ENCODE assay signal across 8 cellular contexts in the genomic region with DNA sequence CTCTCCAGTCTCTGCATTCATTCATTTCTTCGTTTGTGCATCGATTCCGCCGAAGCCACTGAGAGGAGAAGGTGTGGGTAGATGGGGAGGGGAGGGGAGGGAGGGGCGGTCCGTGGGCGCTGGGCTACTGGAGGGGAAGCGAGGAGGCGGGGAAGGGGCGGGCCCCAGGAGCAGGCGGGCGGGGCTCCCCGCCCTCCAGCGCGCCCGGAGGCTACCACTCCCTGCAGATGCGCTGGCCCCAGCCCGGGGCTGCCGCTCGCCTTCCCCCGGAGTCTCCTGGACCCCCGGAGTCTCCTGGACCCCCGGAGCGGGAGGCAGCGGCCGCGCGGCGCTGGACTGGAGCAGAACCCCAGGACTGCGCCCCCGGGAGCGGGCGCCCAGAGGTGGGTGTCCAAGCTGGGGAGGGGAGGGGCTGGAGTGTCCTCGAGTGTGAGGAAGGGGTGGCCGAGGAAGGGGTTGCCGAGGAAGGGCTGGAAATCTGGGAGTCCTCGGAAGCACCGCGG.
DNase-seq lines count a peak whose midpoint lies in the region; ATAC-seq lines count a peak whose summit lies in the region.

No MANE protein-coding gene starts in this region.

- ATAC-seq in GM21447 (IDR thresholded peaks at IDR 0.05; ENCODE audit: unreplicated experiment) (peak; percentile 56), Right ventricle myocardium superior (ENCODE audit: poor library complexity) (peak; percentile 96)

- H3K36me3 ChIP-seq in HUES64 (ENCODE audit: insufficient read depth, low read length) (no peaks in the 10 kb centered on the region), SK-N-MC (ENCODE audit: insufficient read depth, low read length) (no peaks in the 10 kb centered on the region)

- peaks cover 49% of the 10 kb centered on the region for H3K4me1 Mint-ChIP-seq in activated naive CD4-positive, alpha-beta T cell treated with anti-CD3 and anti-CD28 coated beads, Interleukin-2, amount 10 ng/mL, durations not matched to agents 7 days and 5 days

- H3K27me3 ChIP-seq in HUES64 (ENCODE audit: insufficient read depth, low read length), result peaks cover 17% of the 10 kb centered on the region

- peak overlapping the region; percentile 77 for H3K4me3 Mint-ChIP-seq in activated naive CD4-positive, alpha-beta T cell treated with anti-CD3 and anti-CD28 coated beads, Interleukin-2, amount 10 ng/mL, durations not matched to agents 7 days and 5 days

- H3K27me3 Mint-ChIP-seq in activated naive CD4-positive, alpha-beta T cell treated with anti-CD3 and anti-CD28 coated beads, Interleukin-2, amount 10 ng/mL, durations not matched to agents 7 days and 5 days, result peaks cover 28% of the 10 kb centered on the region

- H3K4me3 ChIP-seq in HUES64 (ENCODE audit: low read length) (peak overlapping the region; percentile 84), SK-N-MC (peak overlapping the region; percentile 91)

- peaks cover 28% of the 10 kb centered on the region for H3K4me1 ChIP-seq in HUES64 (ENCODE audit: insufficient read depth, low read length)

- DNase-seq in DMS114 treated with DMSO at 0.1 percent for 48 hours (lab: John Stamatoyannopoulos, UW; ENCODE audit: unreplicated experiment) (peak; percentile 5), SK-N-MC (ENCODE audit: low read depth, low spot score) (no peak), Right ventricle myocardium superior (peak; percentile 88), pons (ENCODE audit: low spot score) (peak; percentile 47), ureter (ENCODE audit: low spot score) (peak; percentile 64)
- peak; percentile 91 for DNase-seq in activated naive CD4-positive, alpha-beta T cell treated with anti-CD3 and anti-CD28 coated beads, Interleukin-2, amount 10 ng/mL, durations not matched to agents 7 days and 5 days

- CTCF ChIA-PET in activated naive CD4-positive, alpha-beta T cell treated with anti-CD3 and anti-CD28 coated beads, Interleukin-2, amount 10 ng/mL, durations not matched to agents 7 days and 5 days (lab: Charles Lee), result interaction anchor here (0.8 to 16.3 kb wide), 5 partner anchors 9 to 144 kb away, joined by 3 to 211 read pairs (median 5); no protein-coding TSS in a partner anchor

- H3K27ac ChIP-seq in HUES64 (ENCODE audit: low read depth, low read length), result peak overlapping the region; percentile 97
- H3K27ac ChIP-seq in SK-N-MC, result peak overlapping the region; percentile 62

- H3K9ac ChIP-seq in HUES64 (ENCODE audit: low read depth, low read length) (peak overlapping the region; percentile 81), SK-N-MC (ENCODE audit: insufficient read length) (peak overlapping the region; percentile 87)

- under 1% methylated on average over 39 of the region's 39 CpGs for WGBS in HUES64

- peak overlapping the region; percentile 86 for H3K27ac Mint-ChIP-seq in activated naive CD4-positive, alpha-beta T cell treated with anti-CD3 and anti-CD28 coated beads, Interleukin-2, amount 10 ng/mL, durations not matched to agents 7 days and 5 days

- peaks cover 2% of the 10 kb centered on the region for H3K9me3 Mint-ChIP-seq in activated naive CD4-positive, alpha-beta T cell treated with anti-CD3 and anti-CD28 coated beads, Interleukin-2, amount 10 ng/mL, durations not matched to agents 7 days and 5 days

- peaks cover 15% of the 10 kb centered on the region for H3K36me3 Mint-ChIP-seq in activated naive CD4-positive, alpha-beta T cell treated with anti-CD3 and anti-CD28 coated beads, Interleukin-2, amount 10 ng/mL, durations not matched to agents 7 days and 5 days

- intact Hi-C loops in Right ventricle myocardium superior (cut with DNase I), result no loop called here

- H3K9me3 ChIP-seq in HUES64 (ENCODE audit: insufficient read depth, low read depth, low read length) (no peaks in the 10 kb centered on the region), SK-N-MC (ENCODE audit: low read depth, low read length) (no peaks in the 10 kb centered on the region)
